In genomic region chr10:32256613-32257437, GRCh38 we compare ENCODE assay signal across 8 cellular contexts.
DNase-seq lines count a peak whose midpoint lies in the region; ATAC-seq and TF ChIP-seq lines count a peak whose summit lies in the region.

No MANE protein-coding gene starts in this region.

- no peaks in the 10 kb centered on the region for H3K9me3 Mint-ChIP-seq in activated CD4-positive, alpha-beta T cell treated with anti-CD3 and anti-CD28 coated beads, Interleukin-2, amount 10 ng/mL, durations not matched to agents 7 days and 5 days

- H3K4me3 Mint-ChIP-seq in activated CD4-positive, alpha-beta T cell treated with anti-CD3 and anti-CD28 coated beads, Interleukin-2, amount 10 ng/mL, durations not matched to agents 7 days and 5 days, result no peak overlapping the region

- H3K4me3 ChIP-seq in NB4 (ENCODE audit: low read depth, low read length), result no peak overlapping the region

- no peak for TF ChIP-seq POLR2A in NB4 (IDR thresholded peaks at IDR 0.05; ENCODE audit: extremely low read depth, insufficient read length)

- POLR2A ChIA-PET in activated CD4-positive, alpha-beta T cell treated with anti-CD3 and anti-CD28 coated beads, Interleukin-2, amount 10 ng/mL, durations not matched to agents 7 days and 5 days (lab: Charles Lee), result no interaction called here

- DNase-seq in EH (ENCODE audit: low read depth) (peak; percentile 64), NB4 (ENCODE audit: low read depth) (peak; percentile 68), dermis blood vessel endothelial cell (peak; percentile 77), lung microvascular endothelial cell (ENCODE audit: low read depth in 2 of 2) (peak; percentile 64 to 69)
- DNase-seq in activated CD4-positive, alpha-beta T cell treated with anti-CD3 and anti-CD28 coated beads, Interleukin-2, amount 10 ng/mL, durations not matched to agents 7 days and 5 days, result peak; percentile 72
- DNase-seq in stimulated activated CD8-positive, alpha-beta memory T cell treated with anti-CD3 and anti-CD28 coated beads, Interleukin-15, amount 100 ng/mL, for 24 hours (ENCODE audit: low read depth), result peak; percentile 28

- TF ChIP-seq CTCF in NB4 (IDR thresholded peaks at IDR 0.05; ENCODE audit: low read depth, low read length), result peak; percentile 84

- no peaks in the 10 kb centered on the region for H3K27me3 Mint-ChIP-seq in activated CD4-positive, alpha-beta T cell treated with anti-CD3 and anti-CD28 coated beads, Interleukin-2, amount 10 ng/mL, durations not matched to agents 7 days and 5 days

- CTCF ChIA-PET in activated CD4-positive, alpha-beta T cell treated with anti-CD3 and anti-CD28 coated beads, Interleukin-2, amount 10 ng/mL, durations not matched to agents 7 days and 5 days (lab: Charles Lee), result interaction anchor here (0.6 to 4.3 kb wide), 15 partner anchors 11 to 114 kb away, joined by 3 to 22 read pairs (median 5); no protein-coding TSS in a partner anchor

- H3K27ac Mint-ChIP-seq in activated CD4-positive, alpha-beta T cell treated with anti-CD3 and anti-CD28 coated beads, Interleukin-2, amount 10 ng/mL, durations not matched to agents 7 days and 5 days, result no peak overlapping the region

- H3K36me3 Mint-ChIP-seq in activated CD4-positive, alpha-beta T cell treated with anti-CD3 and anti-CD28 coated beads, Interleukin-2, amount 10 ng/mL, durations not matched to agents 7 days and 5 days (ENCODE audit: low read depth), result no peaks in the 10 kb centered on the region

- H3K4me1 Mint-ChIP-seq in activated CD4-positive, alpha-beta T cell treated with anti-CD3 and anti-CD28 coated beads, Interleukin-2, amount 10 ng/mL, durations not matched to agents 7 days and 5 days, result peaks cover 16% of the 10 kb centered on the region

- ATAC-seq in GM21737 (IDR thresholded peaks at IDR 0.05; ENCODE audit: unreplicated experiment), result peak; percentile 66
- no peak for ATAC-seq in GM21360 (IDR thresholded peaks at IDR 0.05; ENCODE audit: unreplicated experiment)
